ENCODE assay signal across 1 cellular context in the genomic region with DNA sequence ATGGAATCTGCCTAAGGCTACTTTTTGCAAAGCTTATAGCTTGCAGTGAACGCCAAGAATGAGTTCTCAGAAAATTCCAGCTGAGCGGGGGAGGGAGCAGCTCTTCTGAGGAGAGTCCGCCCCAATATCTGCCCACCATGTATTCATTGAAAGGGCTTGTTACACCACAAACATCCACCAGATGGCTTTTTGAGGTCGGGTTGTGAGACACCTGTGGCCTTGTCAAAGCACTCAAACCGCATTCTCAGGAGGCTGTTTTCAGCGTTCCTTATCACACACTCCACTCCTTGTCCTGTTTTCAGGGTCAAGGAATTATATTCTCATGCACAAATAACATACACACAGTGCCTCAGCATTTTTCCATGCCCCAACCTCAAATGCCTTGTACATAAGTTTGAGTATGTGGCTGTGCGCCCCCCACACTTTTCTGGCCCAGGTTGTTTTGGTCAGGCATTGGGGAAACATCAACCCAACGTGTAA.
A peak's percentile ranks its signal among the peaks of the same experiment; 100 is the strongest.
TF ChIP-seq lines count a peak whose summit lies in the region.

No MANE protein-coding gene starts in this region.

TF ChIP-seq in K562, 482 proteins besides CTCF, POLR2A, EP300 and RAD21 (continues in another document):
- TF ChIP-seq PHF21A (IDR thresholded peaks at IDR 0.05; ENCODE audit: borderline replicate concordance, low read depth) (no peak), ZNF609 (CRISPR knock-in tag; IDR thresholded peaks at IDR 0.05; ENCODE audit: borderline replicate concordance) (no peak), SOX6 (IDR thresholded peaks at IDR 0.05) (peak; percentile 76), ZBTB49 (CRISPR knock-in tag; IDR thresholded peaks at IDR 0.05; ENCODE audit: borderline replicate concordance) (no peak), PBX2 (CRISPR knock-in tag; IDR thresholded peaks at IDR 0.05; ENCODE audit: low read depth) (no peak), PBX2 (tag; conservative IDR thresholded peaks at IDR 0.05; ENCODE audit: low read depth) (no peak), ZNF644 (tag; IDR thresholded peaks at IDR 0.05; ENCODE audit: low read depth) (no peak), EWSR1 (IDR thresholded peaks at IDR 0.05; ENCODE audit: borderline replicate concordance, low read depth, partially characterized antibody) (no peak), HIVEP1 (CRISPR knock-in tag; IDR thresholded peaks at IDR 0.05) (no peak), MCM2 (IDR thresholded peaks at IDR 0.05; ENCODE audit: low read depth) (no peak), HNRNPLL (IDR thresholded peaks at IDR 0.05; ENCODE audit: low read depth, low read length, poor library complexity, severe bottlenecking) (no peak), CHD4 (IDR thresholded peaks at IDR 0.05; ENCODE audit: insufficient read depth, insufficient replicate concordance, low read depth, low read length, poor library complexity, severe bottlenecking) (no peak), ZKSCAN1 (IDR thresholded peaks at IDR 0.05; ENCODE audit: low read depth, low read length) (no peak), PHF20 (IDR thresholded peaks at IDR 0.05; ENCODE audit: partially characterized antibody) (no peak), ZC3H11A (IDR thresholded peaks at IDR 0.05; ENCODE audit: low read depth, low read length) (no peak), HINFP (tag; conservative IDR thresholded peaks at IDR 0.05; ENCODE audit: low read depth) (no peak), BDP1 (IDR thresholded peaks at IDR 0.05; ENCODE audit: insufficient read depth, insufficient read length) (no peak), CBX2 (IDR thresholded peaks at IDR 0.05; ENCODE audit: insufficient read depth, low read length, poor library complexity, severe bottlenecking) (no peak), RFX1 (IDR thresholded peaks at IDR 0.05) (no peak), POLR2AphosphoS2 (IDR thresholded peaks at IDR 0.05; ENCODE audit: low read length) (no peak), PCBP1 (IDR thresholded peaks at IDR 0.05; ENCODE audit: low read depth, low read length, poor library complexity, severe bottlenecking) (no peak), NCOR1 (IDR thresholded peaks at IDR 0.05) (peak; percentile 72), ZFP91 (CRISPR knock-in tag; IDR thresholded peaks at IDR 0.05) (no peak), SMARCB1 (IDR thresholded peaks at IDR 0.05; ENCODE audit: insufficient read length, low read depth) (no peak), MEF2D (tag; conservative IDR thresholded peaks at IDR 0.05; ENCODE audit: low read depth) (no peak), TCFL5 (CRISPR knock-in tag; conservative IDR thresholded peaks at IDR 0.05) (no peak)
- TF ChIP-seq, protein P1, sequence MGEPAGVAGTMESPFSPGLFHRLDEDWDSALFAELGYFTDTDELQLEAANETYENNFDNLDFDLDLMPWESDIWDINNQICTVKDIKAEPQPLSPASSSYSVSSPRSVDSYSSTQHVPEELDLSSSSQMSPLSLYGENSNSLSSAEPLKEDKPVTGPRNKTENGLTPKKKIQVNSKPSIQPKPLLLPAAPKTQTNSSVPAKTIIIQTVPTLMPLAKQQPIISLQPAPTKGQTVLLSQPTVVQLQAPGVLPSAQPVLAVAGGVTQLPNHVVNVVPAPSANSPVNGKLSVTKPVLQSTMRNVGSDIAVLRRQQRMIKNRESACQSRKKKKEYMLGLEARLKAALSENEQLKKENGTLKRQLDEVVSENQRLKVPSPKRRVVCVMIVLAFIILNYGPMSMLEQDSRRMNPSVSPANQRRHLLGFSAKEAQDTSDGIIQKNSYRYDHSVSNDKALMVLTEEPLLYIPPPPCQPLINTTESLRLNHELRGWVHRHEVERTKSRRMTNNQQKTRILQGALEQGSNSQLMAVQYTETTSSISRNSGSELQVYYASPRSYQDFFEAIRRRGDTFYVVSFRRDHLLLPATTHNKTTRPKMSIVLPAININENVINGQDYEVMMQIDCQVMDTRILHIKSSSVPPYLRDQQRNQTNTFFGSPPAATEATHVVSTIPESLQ (CRISPR knock-in tag; IDR thresholded peaks at IDR 0.05), result no peak
- TF ChIP-seq, protein P2, sequence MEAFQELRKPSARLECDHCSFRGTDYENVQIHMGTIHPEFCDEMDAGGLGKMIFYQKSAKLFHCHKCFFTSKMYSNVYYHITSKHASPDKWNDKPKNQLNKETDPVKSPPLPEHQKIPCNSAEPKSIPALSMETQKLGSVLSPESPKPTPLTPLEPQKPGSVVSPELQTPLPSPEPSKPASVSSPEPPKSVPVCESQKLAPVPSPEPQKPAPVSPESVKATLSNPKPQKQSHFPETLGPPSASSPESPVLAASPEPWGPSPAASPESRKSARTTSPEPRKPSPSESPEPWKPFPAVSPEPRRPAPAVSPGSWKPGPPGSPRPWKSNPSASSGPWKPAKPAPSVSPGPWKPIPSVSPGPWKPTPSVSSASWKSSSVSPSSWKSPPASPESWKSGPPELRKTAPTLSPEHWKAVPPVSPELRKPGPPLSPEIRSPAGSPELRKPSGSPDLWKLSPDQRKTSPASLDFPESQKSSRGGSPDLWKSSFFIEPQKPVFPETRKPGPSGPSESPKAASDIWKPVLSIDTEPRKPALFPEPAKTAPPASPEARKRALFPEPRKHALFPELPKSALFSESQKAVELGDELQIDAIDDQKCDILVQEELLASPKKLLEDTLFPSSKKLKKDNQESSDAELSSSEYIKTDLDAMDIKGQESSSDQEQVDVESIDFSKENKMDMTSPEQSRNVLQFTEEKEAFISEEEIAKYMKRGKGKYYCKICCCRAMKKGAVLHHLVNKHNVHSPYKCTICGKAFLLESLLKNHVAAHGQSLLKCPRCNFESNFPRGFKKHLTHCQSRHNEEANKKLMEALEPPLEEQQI (IDR thresholded peaks at IDR 0.05), result peak; percentile 81
- TF ChIP-seq, protein P3, sequence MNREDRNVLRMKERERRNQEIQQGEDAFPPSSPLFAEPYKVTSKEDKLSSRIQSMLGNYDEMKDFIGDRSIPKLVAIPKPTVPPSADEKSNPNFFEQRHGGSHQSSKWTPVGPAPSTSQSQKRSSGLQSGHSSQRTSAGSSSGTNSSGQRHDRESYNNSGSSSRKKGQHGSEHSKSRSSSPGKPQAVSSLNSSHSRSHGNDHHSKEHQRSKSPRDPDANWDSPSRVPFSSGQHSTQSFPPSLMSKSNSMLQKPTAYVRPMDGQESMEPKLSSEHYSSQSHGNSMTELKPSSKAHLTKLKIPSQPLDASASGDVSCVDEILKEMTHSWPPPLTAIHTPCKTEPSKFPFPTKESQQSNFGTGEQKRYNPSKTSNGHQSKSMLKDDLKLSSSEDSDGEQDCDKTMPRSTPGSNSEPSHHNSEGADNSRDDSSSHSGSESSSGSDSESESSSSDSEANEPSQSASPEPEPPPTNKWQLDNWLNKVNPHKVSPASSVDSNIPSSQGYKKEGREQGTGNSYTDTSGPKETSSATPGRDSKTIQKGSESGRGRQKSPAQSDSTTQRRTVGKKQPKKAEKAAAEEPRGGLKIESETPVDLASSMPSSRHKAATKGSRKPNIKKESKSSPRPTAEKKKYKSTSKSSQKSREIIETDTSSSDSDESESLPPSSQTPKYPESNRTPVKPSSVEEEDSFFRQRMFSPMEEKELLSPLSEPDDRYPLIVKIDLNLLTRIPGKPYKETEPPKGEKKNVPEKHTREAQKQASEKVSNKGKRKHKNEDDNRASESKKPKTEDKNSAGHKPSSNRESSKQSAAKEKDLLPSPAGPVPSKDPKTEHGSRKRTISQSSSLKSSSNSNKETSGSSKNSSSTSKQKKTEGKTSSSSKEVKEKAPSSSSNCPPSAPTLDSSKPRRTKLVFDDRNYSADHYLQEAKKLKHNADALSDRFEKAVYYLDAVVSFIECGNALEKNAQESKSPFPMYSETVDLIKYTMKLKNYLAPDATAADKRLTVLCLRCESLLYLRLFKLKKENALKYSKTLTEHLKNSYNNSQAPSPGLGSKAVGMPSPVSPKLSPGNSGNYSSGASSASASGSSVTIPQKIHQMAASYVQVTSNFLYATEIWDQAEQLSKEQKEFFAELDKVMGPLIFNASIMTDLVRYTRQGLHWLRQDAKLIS (CRISPR knock-in tag; IDR thresholded peaks at IDR 0.05), result no peak
